ENCODE assay signal across 2 cellular contexts in the genomic region with DNA sequence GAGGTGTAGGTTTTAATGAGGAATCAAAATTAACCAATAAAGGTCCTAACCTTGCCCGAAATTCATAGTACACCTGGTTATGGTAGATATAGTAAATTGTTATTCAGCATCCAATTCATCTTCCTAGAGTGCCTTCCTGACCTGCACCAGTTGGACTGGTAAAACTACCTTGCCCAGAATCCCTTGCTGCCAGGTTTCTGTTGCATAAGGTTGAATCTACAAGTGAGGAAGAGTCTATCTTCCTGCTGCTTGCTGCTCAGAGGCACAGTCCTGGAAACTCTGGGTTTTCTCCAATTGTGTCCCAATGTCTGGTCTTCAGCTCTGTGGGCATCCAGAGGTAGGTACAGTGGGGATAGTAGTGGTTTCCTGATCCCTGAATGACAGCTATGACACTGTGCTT.
TF ChIP-seq lines count a peak whose summit lies in the region.

No MANE protein-coding gene starts in this region.

TF ChIP-seq in HCT116, 20 proteins besides CTCF, POLR2A, EP300 and RAD21:
- TF ChIP-seq SP1 (IDR thresholded peaks at IDR 0.05; ENCODE audit: low read depth) (no peak), EZH2 (IDR thresholded peaks at IDR 0.05) (no peak), JUND (IDR thresholded peaks at IDR 0.05) (no peak), ZFX (IDR thresholded peaks at IDR 0.05) (no peak), CEBPB (IDR thresholded peaks at IDR 0.05; ENCODE audit: low read depth) (peak; percentile 38; the same call in 1 of the 2 replicates)

TF ChIP-seq in H1, 55 proteins besides CTCF, POLR2A, EP300 and RAD21:
- TF ChIP-seq SRF (IDR thresholded peaks at IDR 0.05; ENCODE audit: low read depth, low read length) (no peak), MAFK (IDR thresholded peaks at IDR 0.05; ENCODE audit: low read depth, low read length) (no peak), SIX5 (IDR thresholded peaks at IDR 0.05; ENCODE audit: low read depth, low read length) (peak; percentile 35; the same call in 1 of the 2 replicates), KDM1A (IDR thresholded peaks at IDR 0.05; ENCODE audit: borderline replicate concordance, low read length) (no peak), CEBPB (IDR thresholded peaks at IDR 0.05; ENCODE audit: low read depth, low read length) (0 out of 2 replicates have a peak, but pooled peaks have one; percentile 42)
